Comparison of ENCODE assay signal across 8 cellular contexts in genomic region chr13:102394158-102395053, GRCh38. TPM values are rescaled to one million over a fixed set of nuclear protein-coding genes. Genes with fewer than 3 reads are reported as not detected.
DNase-seq lines count a peak whose midpoint lies in the region; ATAC-seq, FAIRE-seq and TF ChIP-seq lines count a peak whose summit lies in the region.

No MANE protein-coding gene starts in this region.

- peak; percentile 94 for ATAC-seq in GM12878

- H3K9ac ChIP-seq in ES-I3 (ENCODE audit: low read depth, low read length) (peak overlapping the region; percentile 75), GM12878 (ENCODE audit: control insufficient read depth, insufficient read depth, low read length) (peak overlapping the region; percentile 72)

- peak overlapping the region; percentile 93 for H3K4me2 ChIP-seq in GM12878 (ENCODE audit: control insufficient read depth, insufficient read depth)

- SMC1A ChIA-PET in GM12878 (lab: Charles Lee; ENCODE audit: uncharacterized antibody, unreplicated experiment), result interaction anchor here (0.6 to 1.3 kb wide), 6 partner anchors 10 to 460 kb away, joined by 3 to 5 read pairs (median 4); no protein-coding TSS in a partner anchor

- DNase-seq in H7 (peak; percentile 94), NCI-H1092 (lab: John Stamatoyannopoulos, UW) (peak; percentile 98), T-helper 22 cell (ENCODE audit: low read depth) (peak; percentile 86), GM12878 (ENCODE audit: low read depth, low spot score) (peak; percentile 47), iPS DF 19.7 (ENCODE audit: low read depth, low spot score) (peak; percentile 88), retinal pigment epithelial cell (ENCODE audit: low read depth) (peak; percentile 60), UCSD-AML1 (lab: John Stamatoyannopoulos, UW; ENCODE audit: unreplicated experiment) (no peak)

- RAD21 ChIA-PET in GM12878 (lab: Charles Lee; ENCODE audit: unreplicated experiment), result interaction anchor here (1.5 kb wide), 1 partner anchor 62 kb away, joined by 4 read pairs; no protein-coding TSS in a partner anchor

- BruUV-seq in GM12878 (replicated peaks; lab: Mats Ljungman, UMichigan), result TSS peak; percentile 82

- H3K79me2 ChIP-seq in GM12878 (ENCODE audit: control insufficient read depth, insufficient read depth, low read length), result no peaks in the 10 kb centered on the region

- H3K4me3 ChIP-seq in H7 (ENCODE audit: insufficient read depth, low read depth, low read length) (peak overlapping the region; percentile 90), GM12878 (peak overlapping the region; percentile 81), retinal pigment epithelial cell (ENCODE audit: low read length) (peak overlapping the region; percentile 75)

- H3K27me3 ChIP-seq in H7 (ENCODE audit: control insufficient read depth, insufficient read depth, low read length), result peaks cover 7% of the 10 kb centered on the region
- H3K27me3 ChIP-seq in GM12878 (replicated peaks in 1 of 2; ENCODE audit: control insufficient read depth in 2 of 2, insufficient read depth in 2 of 2, low read length in 1 of 2), result peaks cover 0 to 5% of the 10 kb centered on the region in 2 experiments; a peak in 3 of 4 replicates

- H3K27ac ChIP-seq in GM12878 (ENCODE audit: control insufficient read depth, insufficient read depth), result peak overlapping the region; percentile 62

- FAIRE-seq in GM12878 (lab: Jason Lieb, UNC), result peak; percentile 79

- no peaks in the 10 kb centered on the region for H4K20me1 ChIP-seq in GM12878 (ENCODE audit: control insufficient read depth, insufficient read depth)

- 8% methylated on average over 72 of the region's 72 CpGs for WGBS in GM12878 (ENCODE audit: insufficient coverage, insufficient replicate concordance, low lambda C conversion rate, missing lambda C conversion rate)

- no peak for TF ChIP-seq RAD21 in GM12878 (IDR thresholded peaks at IDR 0.05; ENCODE audit: insufficient read depth, low read depth, low read length)

- TF ChIP-seq EP300 in GM12878 (IDR thresholded peaks at IDR 0.05; ENCODE audit: borderline replicate concordance in 1 of 2, control insufficient read depth in 1 of 2, low read depth in 2 of 2, low read length in 2 of 2), result no peak

- no peaks in the 10 kb centered on the region for H3K9me3 ChIP-seq in ES-I3 (ENCODE audit: control insufficient read depth, insufficient read depth, low read length)
- no peaks in the 10 kb centered on the region; the same call in 2 of the 3 replicates for H3K9me3 ChIP-seq in GM12878 (replicated peaks; ENCODE audit: control insufficient read depth, insufficient read depth, low read length)

- POLR2A ChIA-PET in GM12878 (lab: Charles Lee), result no interaction called here

- H2AFZ ChIP-seq in GM12878 (ENCODE audit: control insufficient read depth, low read depth, low read length), result peak overlapping the region; percentile 99

- peak; percentile 77 for TF ChIP-seq POLR2A in GM12878 (IDR thresholded peaks at IDR 0.05; ENCODE audit: low read depth, low read length)

- peak; percentile 6 to 22 (median 11); a peak in 1 of 6 replicates for TF ChIP-seq CTCF in GM12878 (IDR thresholded peaks at IDR 0.05 in 2 of 3, conservative IDR thresholded peaks at IDR 0.05 in 1 of 3; ENCODE audit: control insufficient read depth in 2 of 3, extremely low read depth in 1 of 3, insufficient read depth in 1 of 3, low read depth in 3 of 3, low read length in 3 of 3)
- peak; percentile 62 for TF ChIP-seq CTCF in retinal pigment epithelial cell (conservative IDR thresholded peaks at IDR 0.05; ENCODE audit: low read depth, low read length)

- in situ Hi-C loops in GM12878 (cut with MboI), result no loop called here

- H3K4me1 ChIP-seq in ES-I3 (ENCODE audit: insufficient read depth, low read length), result no peaks in the 10 kb centered on the region
- no peaks in the 10 kb centered on the region; the same call in 1 of the 2 replicates for H3K4me1 ChIP-seq in GM12878 (ENCODE audit: control insufficient read depth, insufficient read depth, low read length)

- intact Hi-C loops in GM12878 (cut with micrococcal nuclease; ENCODE audit: unreplicated experiment), result loop anchor here (5.0 kb wide), 1 partner anchor 63 kb away; no protein-coding TSS in a partner anchor

- CTCF ChIA-PET in GM12878 (lab: Yijun Ruan, JAX), result interaction anchor here (0.7 to 1.9 kb wide), 7 partner anchors 9 to 262 kb away, joined by 3 to 6 read pairs (median 3); partner anchors contain the start of gene TPP2

- H3K36me3 ChIP-seq in ES-I3 (ENCODE audit: insufficient read depth, low read length), result no peaks in the 10 kb centered on the region
- H3K36me3 ChIP-seq in H7 (replicated peaks; ENCODE audit: control insufficient read depth, insufficient read depth, low read length), result no peaks in the 10 kb centered on the region
- no peaks in the 10 kb centered on the region for H3K36me3 ChIP-seq in GM12878 (ENCODE audit: control insufficient read depth in 2 of 2, insufficient read depth in 2 of 2, low read length in 1 of 2)

TF ChIP-seq in GM12878, 131 proteins besides CTCF, POLR2A, EP300 and RAD21 (continues in another document):
- TF ChIP-seq ATF3 (IDR thresholded peaks at IDR 0.05; ENCODE audit: borderline replicate concordance, extremely low read depth, low read depth, low read length) (no peak), TBL1XR1 (IDR thresholded peaks at IDR 0.05; ENCODE audit: low read depth, low read length) (peak; percentile 93), IKZF1 (conservative IDR thresholded peaks at IDR 0.05) (peak; percentile 81), WRNIP1 (IDR thresholded peaks at IDR 0.05; ENCODE audit: borderline replicate concordance, low read depth, low read length) (no peak), ZNF24 (IDR thresholded peaks at IDR 0.05) (0 out of 2 replicates have a peak, but pooled peaks have one; percentile 31), EED (IDR thresholded peaks at IDR 0.05; ENCODE audit: low read depth) (no peak; the same call in 1 of the 2 replicates), NR2C1 (IDR thresholded peaks at IDR 0.05) (peak; percentile 99), PRDM15 (CRISPR knock-in tag; IDR thresholded peaks at IDR 0.05) (no peak), BRCA1 (IDR thresholded peaks at IDR 0.05; ENCODE audit: low read depth, low read length) (no peak), PAX5 (IDR thresholded peaks at IDR 0.05; ENCODE audit: borderline replicate concordance, low read depth, low read length) (no peak), BHLHE40 (IDR thresholded peaks at IDR 0.05; ENCODE audit: borderline replicate concordance in 1 of 2, low read depth in 2 of 2, low read length in 1 of 2) (peak in 1 of 2 experiments; percentile 49; a peak in 1 of 4 replicates), EZH2 (IDR thresholded peaks at IDR 0.05; ENCODE audit: borderline replicate concordance, control insufficient read depth, low read depth, low read length) (no peak), ZNF384 (IDR thresholded peaks at IDR 0.05; ENCODE audit: borderline replicate concordance, low read depth, low read length) (no peak)

RNA-seq across cellular contexts. Expression of gene FGF14, which starts 7.4 kb away (rescaled TPM):
- 0.11 and 0.73 TPM in 2 replicates for total RNA-seq in H7 (2014; rRNA removed; shearing (Covaris generic))
- 0.07 and 0.40 TPM in 2 replicates for total RNA-seq in GM12878 (2013; cell fraction: nucleolus; rRNA removed)
- total RNA-seq in GM12878 (2014; rRNA removed) (under 0.01 and 0.05 TPM in 2 replicates), GM12878 (2014; rRNA removed; fragmentation: Illumina TruSeq; extraction: Trizol) (0.04 and 0.05 TPM in 2 replicates), GM12878 (2021) (0.11 and 0.44 TPM in 2 replicates)
- polyA plus RNA-seq in GM12878 (2011; ENCODE audit: low read depth), result not detected
- polyA plus RNA-seq in GM12878 (2011; rRNA removed) (0.22 and 0.39 TPM in 2 replicates), GM12878 (2014; fragmentation: Illumina TruSeq; extraction: Trizol) (0.03 and 0.05 TPM in 2 replicates), GM12878 (2014; fragmentation: Nextera tagmentation; extraction: Ambion mirVana) (under 1 TPM; 0.03 to 0.05 TPM), GM12878 (2014; rRNA removed) (0.04 TPM in 2 replicates), GM12878 (2016; fragmentation: Nextera tagmentation; extraction: Ambion mirVana) (under 1 TPM; 0.01 to 0.21 TPM)
- polyA plus RNA-seq in GM12878 (2011; cell fraction: cytosol; rRNA removed), result 0.10 and 0.18 TPM in 2 replicates
- polyA plus RNA-seq in GM12878 (2011; cell fraction: nucleus; rRNA removed), result 0.09 and 0.36 TPM in 2 replicates
- not detected in 2 replicates for polyA plus RNA-seq in GM12878 (2012)
- 0.37 and 1.6 TPM in 2 replicates for polyA minus RNA-seq in GM12878 (2011; rRNA and poly(A)+ RNA removed)
- polyA minus RNA-seq in GM12878 (2011; cell fraction: cytosol; rRNA and poly(A)+ RNA removed), result 0.73 TPM in 1 of 2 replicates, not detected in the other
- polyA minus RNA-seq in GM12878 (2011; cell fraction: nucleus; rRNA and poly(A)+ RNA removed), result 0.12 and 1.1 TPM in 2 replicates
